29 cellular contexts compared by ENCODE assay signal in the genomic region with DNA sequence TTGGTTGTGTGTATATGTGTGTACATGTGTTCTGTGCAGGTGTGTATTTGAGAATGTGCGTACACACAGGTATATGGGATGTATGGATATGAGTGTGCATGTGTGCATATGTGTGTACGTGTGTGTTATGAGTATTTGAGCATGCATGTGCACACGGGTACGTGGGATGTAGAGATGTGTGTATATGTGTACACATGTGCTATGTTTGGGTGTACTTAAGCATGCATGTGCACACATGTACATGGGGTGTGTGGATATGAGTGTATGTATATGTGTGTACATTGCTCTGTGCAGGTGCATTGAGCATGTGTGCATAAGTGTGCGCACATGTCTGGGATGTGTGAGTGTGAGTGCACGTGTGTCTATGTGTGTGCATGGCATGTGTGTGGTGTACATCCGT.
"Had no signal": no experiment of that assay in that cellular context is flagged by ENCODE, and none has a peak within 500 bp of the region (broad histone marks: within the 10 kb centered on the region; RNA-seq: fewer than 3 reads in every experiment).

No MANE protein-coding gene starts in this region.

- H3K4me3 Mint-ChIP-seq: activated B cell treated with CpG ODN at 0.5 μM for 24 hours; activated CD4-positive, alpha-beta memory T cell treated with anti-CD3 and anti-CD28 coated beads, Interleukin-2, amount 10 ng/mL, durations not matched to agents 7 days and 5 days; activated naive CD4-positive, alpha-beta T cell treated with anti-CD3 and anti-CD28 coated beads, Interleukin-2, amount 10 ng/mL, durations not matched to agents 7 days and 5 days; activated naive CD8-positive, alpha-beta T cell treated with anti-CD3 and anti-CD28 coated beads, Interleukin-2, amount 10 ng/mL, durations not matched to agents 7 days and 5 days; activated T-helper 17 cell treated with anti-CD3 and anti-CD28 coated beads, Interleukin-2, amount 50 U/mL, for 72 hours; T-cell had no signal

- ATAC-seq: activated T-helper 17 cell treated with anti-CD3 and anti-CD28 coated beads, Interleukin-2, amount 50 U/mL, for 72 hours; Panc1; Right ventricle myocardium inferior; T-cell had no signal

- H3K27me3 Mint-ChIP-seq: activated CD4-positive, alpha-beta memory T cell treated with anti-CD3 and anti-CD28 coated beads, Interleukin-2, amount 10 ng/mL, durations not matched to agents 7 days and 5 days; activated T-helper 17 cell treated with anti-CD3 and anti-CD28 coated beads, Interleukin-2, amount 50 U/mL, for 72 hours had no signal

- FAIRE-seq: TTC549 had no signal

- DNase-seq: activated B cell treated with CpG ODN at 0.5 μM for 24 hours; activated CD4-positive, alpha-beta memory T cell treated with anti-CD3 and anti-CD28 coated beads, Interleukin-2, amount 10 ng/mL, durations not matched to agents 7 days and 5 days; activated CD4-positive, alpha-beta T cell treated with anti-CD3 and anti-CD28 coated beads, Interleukin-2, amount 50 U/mL, for 1 hour; activated gamma-delta T cell; activated naive CD4-positive, alpha-beta T cell treated with anti-CD3 and anti-CD28 coated beads, Interleukin-2, amount 10 ng/mL, durations not matched to agents 7 days and 5 days; activated naive CD8-positive, alpha-beta T cell treated with anti-CD3 and anti-CD28 coated beads, Interleukin-2, amount 10 ng/mL, durations not matched to agents 7 days and 5 days; activated T-cell treated with anti-CD3 and anti-CD28 coated beads for 4 hours; activated T-cell treated with anti-CD3 and anti-CD28 coated beads, Interleukin-2, amount 50 U/mL, for 48 hours; anterior cingulate cortex; caudate nucleus; MG63; MV-4-11; NCI-H1092 treated with DMSO at 0.1 percent for 48 hours; NCI-H1417 treated with DMSO at 0.1 percent for 48 hours; NCI-H1694; NCI-H2029 treated with DMSO at 0.1 percent for 48 hours; NCI-H345; NCI-H510A; NCI-H69; NK-92 treated with Interleukin-12 subunit alpha and Interleukin-12 subunit beta, amount 100 ng/mL, for 24 hours; OCI-M1; RPMI8226; T-cell; T-helper 2 cell; T1000 had no signal

- H3K4me1 Mint-ChIP-seq: activated B cell treated with CpG ODN at 0.5 μM for 24 hours; activated CD4-positive, alpha-beta memory T cell treated with anti-CD3 and anti-CD28 coated beads, Interleukin-2, amount 10 ng/mL, durations not matched to agents 7 days and 5 days; activated naive CD4-positive, alpha-beta T cell treated with anti-CD3 and anti-CD28 coated beads, Interleukin-2, amount 10 ng/mL, durations not matched to agents 7 days and 5 days; activated naive CD8-positive, alpha-beta T cell treated with anti-CD3 and anti-CD28 coated beads, Interleukin-2, amount 10 ng/mL, durations not matched to agents 7 days and 5 days; activated T-helper 17 cell treated with anti-CD3 and anti-CD28 coated beads, Interleukin-2, amount 50 U/mL, for 72 hours had no signal

- H3K36me3 Mint-ChIP-seq: activated naive CD4-positive, alpha-beta T cell treated with anti-CD3 and anti-CD28 coated beads, Interleukin-2, amount 10 ng/mL, durations not matched to agents 7 days and 5 days; activated naive CD8-positive, alpha-beta T cell treated with anti-CD3 and anti-CD28 coated beads, Interleukin-2, amount 10 ng/mL, durations not matched to agents 7 days and 5 days; T-cell had no signal

- H3K9me3 Mint-ChIP-seq: activated B cell treated with CpG ODN at 0.5 μM for 24 hours; activated naive CD8-positive, alpha-beta T cell treated with anti-CD3 and anti-CD28 coated beads, Interleukin-2, amount 10 ng/mL, durations not matched to agents 7 days and 5 days had no signal

- H3K27ac Mint-ChIP-seq: activated B cell treated with CpG ODN at 0.5 μM for 24 hours; activated CD4-positive, alpha-beta memory T cell treated with anti-CD3 and anti-CD28 coated beads, Interleukin-2, amount 10 ng/mL, durations not matched to agents 7 days and 5 days; activated naive CD4-positive, alpha-beta T cell treated with anti-CD3 and anti-CD28 coated beads, Interleukin-2, amount 10 ng/mL, durations not matched to agents 7 days and 5 days; activated naive CD8-positive, alpha-beta T cell treated with anti-CD3 and anti-CD28 coated beads, Interleukin-2, amount 10 ng/mL, durations not matched to agents 7 days and 5 days; activated T-helper 17 cell treated with anti-CD3 and anti-CD28 coated beads, Interleukin-2, amount 50 U/mL, for 72 hours; T-cell had no signal
